In the genomic region with DNA sequence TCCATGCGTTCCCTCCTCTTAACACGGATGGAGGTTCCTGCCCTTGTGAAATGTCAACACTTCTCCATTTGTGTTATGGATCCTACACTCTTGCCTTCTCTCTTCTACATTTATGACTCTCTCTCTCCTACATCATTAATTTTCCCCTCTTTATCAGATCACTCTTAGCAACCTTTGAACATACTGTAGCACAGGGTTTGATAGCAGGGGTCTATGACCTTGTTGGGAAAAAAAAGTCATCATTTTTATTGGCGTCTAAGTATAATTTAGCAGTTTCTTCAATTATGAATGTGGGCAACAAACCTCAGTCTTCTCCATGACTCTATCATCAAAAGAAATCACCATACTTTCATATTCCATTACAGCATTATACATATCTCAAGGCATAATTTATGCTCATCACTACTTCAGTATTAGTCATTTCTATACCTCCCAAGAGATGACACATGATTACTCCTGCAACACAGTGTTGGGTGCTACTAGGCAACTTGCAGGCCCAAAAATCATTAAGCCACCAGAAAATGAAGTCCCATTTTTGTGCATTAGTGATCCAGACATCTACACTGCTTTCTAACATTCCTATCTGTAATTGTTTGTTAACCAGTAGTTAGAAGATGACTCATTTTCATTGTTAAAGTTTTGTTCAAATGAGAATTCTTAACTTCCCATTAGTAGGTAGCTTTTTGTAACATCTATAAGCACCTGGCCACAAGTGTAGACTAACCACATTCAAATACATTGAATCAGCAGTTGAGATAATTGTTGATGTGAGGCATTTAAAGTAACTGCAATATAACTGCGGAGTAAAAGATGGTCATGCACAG, we compare ENCODE assay signal across 22 cellular contexts. TPM values are rescaled to one million over a fixed set of nuclear protein-coding genes. Genes with fewer than 3 reads are reported as not detected.
A peak's percentile ranks its signal among the peaks of the same experiment; 100 is the strongest.
DNase-seq lines count a peak whose midpoint lies in the region; TF ChIP-seq lines count a peak whose summit lies in the region.
"Had no signal": no experiment of that assay in that cellular context is flagged by ENCODE, and none has a peak within 500 bp of the region (broad histone marks: within the 10 kb centered on the region; RNA-seq: fewer than 3 reads in every experiment).

No MANE protein-coding gene starts in this region.

- H3K4me1 Mint-ChIP-seq in activated T-cell treated with anti-CD3 and anti-CD28 coated beads, Interleukin-2, amount 50 U/mL, for 24 hours (ENCODE audit: low read depth) = peaks cover 16% of the 10 kb centered on the region
- H3K4me1 Mint-ChIP-seq in activated T-helper 2 cell treated with anti-CD3 and anti-CD28 coated beads, Interferon-gamma antibody, Interleukin-2, Interleukin-4, amounts not matched to agents 10 μg/mL and 5 μg/mL and 100 μg/mL, durations not matched to agents 14 hours and 24 hours and 36 hours (ENCODE audit: low read depth) = peaks cover 9% of the 10 kb centered on the region
- no peaks in the 10 kb centered on the region for H3K4me1 Mint-ChIP-seq in CD14-positive monocyte

- no peak for TF ChIP-seq CTCF in ascending aorta (IDR thresholded peaks at IDR 0.05)
- no peak for TF ChIP-seq CTCF in CD14-positive monocyte (IDR thresholded peaks at IDR 0.05)

- no peak overlapping the region for H2BK12ac ChIP-seq in trophoblast cell (ENCODE audit: low read length)

- no peak overlapping the region for H4K12ac ChIP-seq in trophoblast cell (ENCODE audit: low read depth, low read length)

- H3K23ac ChIP-seq in trophoblast cell (ENCODE audit: low read length) = no peak overlapping the region

- no peaks in the 10 kb centered on the region for H3K36me3 Mint-ChIP-seq in activated T-cell treated with anti-CD3 and anti-CD28 coated beads, Interleukin-2, amount 50 U/mL, for 24 hours (ENCODE audit: low read depth)
- no peaks in the 10 kb centered on the region for H3K36me3 Mint-ChIP-seq in activated T-helper 2 cell treated with anti-CD3 and anti-CD28 coated beads, Interferon-gamma antibody, Interleukin-2, Interleukin-4, amounts not matched to agents 10 μg/mL and 5 μg/mL and 100 μg/mL, durations not matched to agents 14 hours and 24 hours and 36 hours (ENCODE audit: low read depth)
- no peaks in the 10 kb centered on the region for H3K36me3 Mint-ChIP-seq in CD14-positive monocyte

- H3K27me3 ChIP-seq in trophoblast cell (ENCODE audit: insufficient read depth, low read length) (no peaks in the 10 kb centered on the region), ascending aorta (no peaks in the 10 kb centered on the region)
- H3K27me3 ChIP-seq: adrenal gland, cardiac muscle cell, gastrocnemius medialis, testis had no signal

- no peak overlapping the region for H3K4ac ChIP-seq in trophoblast cell (ENCODE audit: low read depth, low read length)

- no peak overlapping the region for H2AFZ ChIP-seq in trophoblast cell (ENCODE audit: insufficient read depth, low read length, poor library complexity)

- intact Hi-C loops in activated T-helper 2 cell treated with anti-CD3 and anti-CD28 coated beads, Interferon-gamma antibody, Interleukin-2, Interleukin-4, amounts not matched to agents 10 μg/mL and 5 μg/mL and 100 μg/mL, durations not matched to agents 14 hours and 24 hours and 36 hours (cut with micrococcal nuclease) = no loop called here
- intact Hi-C loops in ascending aorta (cut with DNase I) = no loop called here
- intact Hi-C loops in CD14-positive monocyte (cut with micrococcal nuclease) = no loop called here

- H3K4me3 Mint-ChIP-seq in activated T-cell treated with anti-CD3 and anti-CD28 coated beads, Interleukin-2, amount 50 U/mL, for 24 hours = no peak overlapping the region
- H3K4me3 Mint-ChIP-seq in activated T-helper 2 cell treated with anti-CD3 and anti-CD28 coated beads, Interferon-gamma antibody, Interleukin-2, Interleukin-4, amounts not matched to agents 10 μg/mL and 5 μg/mL and 100 μg/mL, durations not matched to agents 14 hours and 24 hours and 36 hours (ENCODE audit: low read depth) = no peak overlapping the region
- H3K4me3 Mint-ChIP-seq in CD14-positive monocyte = no peak overlapping the region

- H3K18ac ChIP-seq in trophoblast cell (ENCODE audit: low read length) = no peak overlapping the region

- DNase-seq in activated T-cell treated with anti-CD3 and anti-CD28 coated beads, Interleukin-2, amount 50 U/mL, for 24 hours = no peak
- no peak for DNase-seq in activated T-cell treated with anti-CD3 and anti-CD28 coated beads, Interleukin-2, amount 50 U/mL, for 48 hours
- DNase-seq in M059J (ENCODE audit: low read depth) (peak; percentile 28), trophoblast cell (peak; percentile 67 to 92), ascending aorta (ENCODE audit: low spot score in 2 of 2) (no peak), NCI-H2196 (lab: John Stamatoyannopoulos, UW; ENCODE audit: unreplicated experiment) (no peak), CD14-positive monocyte (ENCODE audit: low spot score) (no peak)
- no peak for DNase-seq in activated T-helper 2 cell treated with anti-CD3 and anti-CD28 coated beads, Interferon-gamma antibody, Interleukin-2, Interleukin-4, amounts not matched to agents 10 μg/mL and 5 μg/mL and 100 μg/mL, durations not matched to agents 14 hours and 24 hours and 36 hours (ENCODE audit: low spot score)
- DNase-seq: activated CD4-positive, alpha-beta T cell treated with anti-CD3 and anti-CD28 coated beads for 4 hours; adrenal gland; Calu3; EL; gastrocnemius medialis; islet precursor cell; NCI-H2029 treated with DMSO at 0.1 percent for 48 hours; NCI-H446; SW 1271; testis had no signal

- H3K9me3 Mint-ChIP-seq in activated T-cell treated with anti-CD3 and anti-CD28 coated beads, Interleukin-2, amount 50 U/mL, for 24 hours = no peaks in the 10 kb centered on the region
- peaks cover 5% of the 10 kb centered on the region for H3K9me3 Mint-ChIP-seq in activated T-helper 2 cell treated with anti-CD3 and anti-CD28 coated beads, Interferon-gamma antibody, Interleukin-2, Interleukin-4, amounts not matched to agents 10 μg/mL and 5 μg/mL and 100 μg/mL, durations not matched to agents 14 hours and 24 hours and 36 hours
- peaks cover 0 to 1% (median 0%) of the 10 kb centered on the region in 7 donors for H3K9me3 Mint-ChIP-seq in CD14-positive monocyte

- H3K9ac ChIP-seq in trophoblast cell (ENCODE audit: low read length) = no peak overlapping the region
- H3K9ac ChIP-seq: KMS-11 had no signal

- no peak overlapping the region for H2AK5ac ChIP-seq in trophoblast cell (ENCODE audit: low read length)

- H3K4me1 ChIP-seq in trophoblast cell (ENCODE audit: control insufficient read depth in 1 of 2, insufficient read depth in 2 of 2, low read length in 2 of 2) (peaks cover 0 to 2% of the 10 kb centered on the region in 2 experiments), ascending aorta (no peaks in the 10 kb centered on the region)
- H3K4me1 ChIP-seq: adrenal gland, gastrocnemius medialis, testis had no signal

- H3K27me3 Mint-ChIP-seq in activated T-cell treated with anti-CD3 and anti-CD28 coated beads, Interleukin-2, amount 50 U/mL, for 24 hours = peaks cover 45% of the 10 kb centered on the region
- peaks cover 9% of the 10 kb centered on the region for H3K27me3 Mint-ChIP-seq in activated T-helper 2 cell treated with anti-CD3 and anti-CD28 coated beads, Interferon-gamma antibody, Interleukin-2, Interleukin-4, amounts not matched to agents 10 μg/mL and 5 μg/mL and 100 μg/mL, durations not matched to agents 14 hours and 24 hours and 36 hours (ENCODE audit: low read depth)
- H3K27me3 Mint-ChIP-seq in CD14-positive monocyte (ENCODE audit: low read depth in 3 of 3) = peaks cover 0 to 3% (median 0%) of the 10 kb centered on the region in 3 donors

- no peak overlapping the region for H2BK5ac ChIP-seq in trophoblast cell (ENCODE audit: low read depth, low read length, poor library complexity)

- no peaks in the 10 kb centered on the region for H3K79me1 ChIP-seq in trophoblast cell (ENCODE audit: low read length)

- H3K36me3 ChIP-seq in trophoblast cell (ENCODE audit: control insufficient read depth in 1 of 2, insufficient read depth in 2 of 2, low read length in 2 of 2) (no peaks in the 10 kb centered on the region), ascending aorta (no peaks in the 10 kb centered on the region)
- H3K36me3 ChIP-seq: adrenal gland, cardiac muscle cell, gastrocnemius medialis had no signal

- H3K27ac Mint-ChIP-seq in activated T-cell treated with anti-CD3 and anti-CD28 coated beads, Interleukin-2, amount 50 U/mL, for 24 hours = peak overlapping the region; percentile 34
- peak overlapping the region; percentile 3 for H3K27ac Mint-ChIP-seq in activated T-helper 2 cell treated with anti-CD3 and anti-CD28 coated beads, Interferon-gamma antibody, Interleukin-2, Interleukin-4, amounts not matched to agents 10 μg/mL and 5 μg/mL and 100 μg/mL, durations not matched to agents 14 hours and 24 hours and 36 hours
- peak overlapping the region in 1 of 7 donors; percentile 51 for H3K27ac Mint-ChIP-seq in CD14-positive monocyte

- H3K79me2 ChIP-seq in trophoblast cell (ENCODE audit: control insufficient read depth, insufficient read depth, low read length, poor library complexity) = no peaks in the 10 kb centered on the region

- H4K8ac ChIP-seq in trophoblast cell (ENCODE audit: low read depth, low read length) = no peak overlapping the region

- H3K14ac ChIP-seq in trophoblast cell (ENCODE audit: low read length) = no peak overlapping the region

- H3K9me3 ChIP-seq in trophoblast cell (ENCODE audit: insufficient read depth, low read depth, low read length) = no peaks in the 10 kb centered on the region
- no peaks in the 10 kb centered on the region for H3K9me3 ChIP-seq in ascending aorta
- H3K9me3 ChIP-seq: adrenal gland, gastrocnemius medialis, testis had no signal

- no peak overlapping the region for H3K4me2 ChIP-seq in trophoblast cell (ENCODE audit: low read length)
- H3K4me2 ChIP-seq: KMS-11 had no signal

- no peak overlapping the region for H4K91ac ChIP-seq in trophoblast cell (ENCODE audit: low read depth, low read length)

- H2BK120ac ChIP-seq in trophoblast cell (ENCODE audit: insufficient read depth, low read length, poor library complexity) = no peak overlapping the region

- no peak overlapping the region for H3K4me3 ChIP-seq in trophoblast cell (ENCODE audit: low read depth, low read length)
- H3K4me3 ChIP-seq in ascending aorta = no peak overlapping the region
- H3K4me3 ChIP-seq: adrenal gland, cardiac muscle cell, gastrocnemius medialis, testis had no signal

- no CpG with 5 or more reads among the region's 4 CpGs for WGBS in trophoblast cell (ENCODE audit: extremely low coverage, insufficient coverage, insufficient read length)

- H3K27ac ChIP-seq in trophoblast cell (ENCODE audit: low read depth, low read length) = no peak overlapping the region
- H3K27ac ChIP-seq in ascending aorta = no peak overlapping the region
- H3K27ac ChIP-seq: adrenal gland, cardiac muscle cell, gastrocnemius medialis, KMS-11, testis had no signal

RNA-seq across cellular contexts. Expression of a gene that starts 9.5 kb away (rescaled TPM):
- total RNA-seq in M059J (2014; rRNA removed; shearing (Covaris generic)) = 4.5 and 6.2 TPM in 2 replicates
- not detected in 2 replicates for total RNA-seq in activated T-helper 2 cell treated with anti-CD3 and anti-CD28 coated beads, Interferon-gamma antibody, Interleukin-2, Interleukin-4, amounts not matched to agents 10 μg/mL and 5 μg/mL and 100 μg/mL, durations not matched to agents 14 hours and 24 hours and 36 hours
- 0.70 and 0.82 TPM in 2 replicates for polyA plus RNA-seq in trophoblast cell (2013)
- total RNA-seq in ascending aorta = 1.4 TPM
- not detected for polyA plus RNA-seq in CD14-positive monocyte
- total RNA-seq: A673 had no signal
- polyA plus RNA-seq: BJ had no signal

RNA-seq across cellular contexts. Expression of a gene that starts 9.6 kb away (rescaled TPM):
- 0.86 and 6.5 TPM in 2 replicates for total RNA-seq in M059J (2014; rRNA removed; shearing (Covaris generic))
- total RNA-seq in activated T-helper 2 cell treated with anti-CD3 and anti-CD28 coated beads, Interferon-gamma antibody, Interleukin-2, Interleukin-4, amounts not matched to agents 10 μg/mL and 5 μg/mL and 100 μg/mL, durations not matched to agents 14 hours and 24 hours and 36 hours = 0.53 and 1.3 TPM in 2 replicates
- 0.41 and 0.69 TPM in 2 replicates for polyA plus RNA-seq in trophoblast cell (2013)
- total RNA-seq in ascending aorta = 11.7 TPM
- polyA plus RNA-seq in CD14-positive monocyte = under 1 TPM in 1 of 2 donors, not detected in 1; 0.34 TPM

RNA-seq across cellular contexts. Expression of a gene that starts 44.5 kb away (rescaled TPM):
- 0.02 TPM in 1 of 2 replicates, not detected in the other for total RNA-seq in M059J (2014; rRNA removed; shearing (Covaris generic))
- not detected in 2 replicates for total RNA-seq in activated T-helper 2 cell treated with anti-CD3 and anti-CD28 coated beads, Interferon-gamma antibody, Interleukin-2, Interleukin-4, amounts not matched to agents 10 μg/mL and 5 μg/mL and 100 μg/mL, durations not matched to agents 14 hours and 24 hours and 36 hours
- 0.01 TPM in 1 of 2 replicates, not detected in the other for polyA plus RNA-seq in trophoblast cell (2013)
- 0.53 TPM for total RNA-seq in ascending aorta
- under 1 TPM; 0.29 to 0.94 TPM for polyA plus RNA-seq in CD14-positive monocyte
- total RNA-seq: A673 had no signal
- polyA plus RNA-seq: BJ had no signal

Comparison
In these comparisons a context has a peak if more than half of its experiments do, and no peak if none do; other contexts are left out.
1. DNase-seq: peak in M059J (single experiment) and trophoblast cell (2 of 2); none in activated T-cell treated with anti-CD3 and anti-CD28 coated beads, Interleukin-2, amount 50 U/mL, for 24 hours (single experiment), activated T-cell treated with anti-CD3 and anti-CD28 coated beads, Interleukin-2, amount 50 U/mL, for 48 hours (0 of 2), activated T-helper 2 cell treated with anti-CD3 and anti-CD28 coated beads, Interferon-gamma antibody, Interleukin-2, Interleukin-4, amounts not matched to agents 10 μg/mL and 5 μg/mL and 100 μg/mL, durations not matched to agents 14 hours and 24 hours and 36 hours (single experiment), ascending aorta (0 of 2), NCI-H2196 (single experiment) and CD14-positive monocyte (single experiment).